In genomic region chr4:70902577-70903281, GRCh38 we compare ENCODE assay signal across 1 cellular context.
TF ChIP-seq lines count a peak whose summit lies in the region.

No MANE protein-coding gene starts in this region.

TF ChIP-seq in GM23338, 12 proteins besides CTCF, POLR2A, EP300 and RAD21 (continued from another document):
- TF ChIP-seq EZH2 (IDR thresholded peaks at IDR 0.05; ENCODE audit: low read depth, unreplicated experiment), result no peak
- TF ChIP-seq CREB1 (CRISPR knock-in tag; IDR thresholded peaks at IDR 0.05; ENCODE audit: low read depth), result no peak
- no peak for TF ChIP-seq ZNF114 (CRISPR knock-in tag; IDR thresholded peaks at IDR 0.05)
- no peak for TF ChIP-seq ETS1 (IDR thresholded peaks at IDR 0.05)
